In genomic region chr3:141108002-141108401, GRCh38 we compare ENCODE assay signal across 16 cellular contexts. TPM values are rescaled to one million over a fixed set of nuclear protein-coding genes. Genes with fewer than 3 reads are reported as not detected.
DNase-seq lines count a peak whose midpoint lies in the region; ATAC-seq and TF ChIP-seq lines count a peak whose summit lies in the region.
"Had no signal": no experiment of that assay in that cellular context is flagged by ENCODE, and none has a peak within 500 bp of the region (broad histone marks: within the 10 kb centered on the region; RNA-seq: fewer than 3 reads in every experiment).

No MANE protein-coding gene starts in this region.

- TF ChIP-seq CTCF in left ventricle myocardium inferior (IDR thresholded peaks at IDR 0.05; ENCODE audit: borderline replicate concordance) (no peak), mesothelial cell of epicardium (IDR thresholded peaks at IDR 0.05; ENCODE audit: unreplicated experiment) (no peak)

- no peak for DNase-seq in left ventricle myocardium inferior
- no peak for DNase-seq in Right ventricle myocardium inferior (ENCODE audit: missing footprints)
- peak; percentile 23 for DNase-seq in islet precursor cell
- DNase-seq in posterior vena cava (ENCODE audit: low spot score) = peak; percentile 59
- DNase-seq in mesothelial cell of epicardium (ENCODE audit: low spot score in 2 of 2, unreplicated experiment in 2 of 2) = no peak
- no peak for DNase-seq in NCI-H2227 treated with DMSO at 0.1 percent for 48 hours (lab: John Stamatoyannopoulos, UW)
- DNase-seq: CD8-positive, alpha-beta T cell; DMS53; IMR-90; NCI-H187; NCI-H2107; NCI-H345; NCI-H524 treated with DMSO at 0.1 percent for 48 hours had no signal

- H3K4me1 Mint-ChIP-seq in mesothelial cell of epicardium = peaks cover 28% of the 10 kb centered on the region

- no peaks in the 10 kb centered on the region for H3K27me3 ChIP-seq in left ventricle myocardium inferior (ENCODE audit: low read depth)
- H3K27me3 ChIP-seq: BLaER1 treated with 17β-estradiol and CSF1 and Interleukin-3, amounts not matched to agents 10 nM and 100 nM had no signal

- H3K36me3 ChIP-seq in left ventricle myocardium inferior = no peaks in the 10 kb centered on the region
- H3K36me3 ChIP-seq: BLaER1 treated with 17β-estradiol and CSF1 and Interleukin-3, amounts not matched to agents 10 nM and 100 nM had no signal

- H3K9me3 Mint-ChIP-seq in mesothelial cell of epicardium = peaks cover 3% of the 10 kb centered on the region
- H3K9me3 Mint-ChIP-seq: CD8-positive, alpha-beta T cell had no signal

- H3K4me3 Mint-ChIP-seq in mesothelial cell of epicardium = no peak overlapping the region
- H3K4me3 Mint-ChIP-seq: CD8-positive, alpha-beta T cell had no signal

- H3K9me3 ChIP-seq in left ventricle myocardium inferior (replicated peaks) = no peaks in the 10 kb centered on the region

- intact Hi-C loops in left ventricle myocardium inferior (cut with micrococcal nuclease) (loop anchor here (5.0 kb wide), 1 partner anchor 96 kb away; no protein-coding TSS in a partner anchor), Right ventricle myocardium inferior (cut with DNase I) (loop anchor here (5.0 kb wide), 1 partner anchor 84 kb away; no protein-coding TSS in a partner anchor), posterior vena cava (cut with DNase I) (loop anchor here in 1 of 2 donors (5.0 to 10.0 kb wide), 3 partner anchors 53 to 96 kb away; partner anchors contain the start of gene SPSB4)

- H3K27ac Mint-ChIP-seq in mesothelial cell of epicardium = no peak overlapping the region
- H3K27ac Mint-ChIP-seq: CD8-positive, alpha-beta T cell had no signal

- ATAC-seq in Right ventricle myocardium inferior (no peak), GM21737 (IDR thresholded peaks at IDR 0.05; ENCODE audit: unreplicated experiment) (no peak)
- ATAC-seq: CD8-positive, alpha-beta T cell had no signal

- H3K27ac ChIP-seq in left ventricle myocardium inferior (replicated peaks) = peak overlapping the region; percentile 83
- H3K27ac ChIP-seq: BLaER1 treated with 17β-estradiol and CSF1 and Interleukin-3, amounts not matched to agents 10 nM and 100 nM; SK-N-MC had no signal

- no peak overlapping the region for H3K4me3 ChIP-seq in left ventricle myocardium inferior
- H3K4me3 ChIP-seq: BLaER1 treated with 17β-estradiol and CSF1 and Interleukin-3, amounts not matched to agents 10 nM and 100 nM; SK-N-MC had no signal

- peaks cover 35% of the 10 kb centered on the region for H3K4me1 ChIP-seq in left ventricle myocardium inferior

- peaks cover 9% of the 10 kb centered on the region for H3K36me3 Mint-ChIP-seq in mesothelial cell of epicardium
- H3K36me3 Mint-ChIP-seq: CD8-positive, alpha-beta T cell had no signal

- H3K27me3 Mint-ChIP-seq in mesothelial cell of epicardium (ENCODE audit: low read depth) = no peaks in the 10 kb centered on the region

RNA-seq across cellular contexts. Expression of gene SPSB4, which starts 56.9 kb away (rescaled TPM):
- total RNA-seq in left ventricle myocardium inferior = 11.2 TPM
- 7.1 TPM for total RNA-seq in Right ventricle myocardium inferior
- total RNA-seq in posterior vena cava = 1 to 10 TPM in 1 of 2 donors, under 1 TPM in 1; 0.76 to 3.1 TPM
- 12.9 to 15.4 TPM (median 13.1 TPM) in 3 replicates for total RNA-seq in mesothelial cell of epicardium
- total RNA-seq: CD8-positive, alpha-beta T cell; IMR-90 had no signal

Comparison
In these comparisons a context has a peak if more than half of its experiments do, and no peak if none do; other contexts are left out.
1. DNase-seq: peak in islet precursor cell (single experiment) and posterior vena cava (single experiment); none in left ventricle myocardium inferior (single experiment), Right ventricle myocardium inferior (single experiment), mesothelial cell of epicardium (0 of 2) and NCI-H2227 treated with DMSO at 0.1 percent for 48 hours (single experiment).